In the genomic region with DNA sequence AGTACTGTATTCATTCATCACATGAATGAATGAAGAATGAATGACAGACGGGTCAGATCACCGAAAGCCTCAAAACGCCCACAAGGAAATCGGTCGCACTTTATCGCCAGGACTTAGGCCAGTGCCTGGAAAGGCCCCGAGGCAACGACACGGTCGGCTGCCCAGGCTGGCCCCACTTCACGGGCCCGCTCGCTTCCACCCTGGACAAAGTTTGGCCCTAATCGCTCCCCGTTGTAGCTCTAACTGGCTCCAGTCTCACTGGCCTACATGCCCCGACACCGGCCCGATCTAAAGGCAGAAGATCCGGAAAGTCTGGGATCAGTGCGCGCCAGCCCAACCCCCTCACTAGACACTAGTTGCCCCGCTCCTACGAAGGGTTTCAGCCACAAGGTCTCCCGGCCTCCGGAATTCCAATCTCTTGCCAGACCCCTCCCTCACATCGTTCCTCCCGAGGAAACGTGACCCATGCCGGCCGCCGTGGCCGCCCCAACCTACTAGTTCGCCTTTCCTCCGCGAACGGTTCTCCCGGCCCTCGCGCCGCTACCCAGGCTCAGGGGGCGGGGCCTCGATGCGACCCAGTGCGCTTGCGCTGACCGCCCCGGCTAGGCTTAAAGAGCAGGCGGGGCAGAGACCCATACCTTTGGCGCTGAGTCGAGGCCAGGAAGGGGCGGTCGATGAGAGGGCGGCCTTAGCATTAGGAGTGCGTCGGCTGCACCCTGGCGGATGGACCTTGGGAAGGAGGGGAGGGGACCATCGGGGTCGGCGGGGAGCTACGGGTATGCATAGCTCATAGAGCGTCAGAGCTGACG, we compare ENCODE assay signal across 7 cellular contexts. TPM values are rescaled to one million over a fixed set of nuclear protein-coding genes. Genes with fewer than 3 reads are reported as not detected.
DNase-seq lines count a peak whose midpoint lies in the region; ATAC-seq, FAIRE-seq and TF ChIP-seq lines count a peak whose summit lies in the region.

A gene (minus strand): TSS at position 575 of the 809 bp plus-strand sequence. CDS start 3,954 bp downstream, outside the sequence.
A gene (plus strand): TSS at position 637 of the 809 bp plus-strand sequence. CDS start 22,138 bp downstream, outside the sequence.

- peak within 1 kb of the TSS; percentile 53 for H3K4me3 ChIP-seq in hepatocyte

- H3K9me3 ChIP-seq in hepatocyte (ENCODE audit: low read depth): no peaks in the 10 kb centered on the region

- DNase-seq in GM18507 (ENCODE audit: extremely low spot score, insufficient read length, low read depth) (peak; percentile 98), NCI-H2029 (lab: John Stamatoyannopoulos, UW) (peak; percentile 96), T-helper 9 cell (peak; percentile 98), astrocyte of the hippocampus (ENCODE audit: low read depth, low spot score) (peak; percentile 99), hepatocyte (ENCODE audit: low spot score) (peak; percentile 98), renal cortical epithelial cell (ENCODE audit: low read depth) (peak; percentile 83)

- peak within 1 kb of the TSS; percentile 88 for H3K27ac ChIP-seq in hepatocyte

- no peaks in the 10 kb centered on the region for H3K36me3 ChIP-seq in hepatocyte (replicated peaks; ENCODE audit: insufficient read depth, low read depth)

- H3K9me2 ChIP-seq in hepatocyte (replicated peaks; ENCODE audit: insufficient read depth): no peaks in the 10 kb centered on the region

- H3K4me1 ChIP-seq in hepatocyte (ENCODE audit: insufficient read depth): peaks cover 11% of the 10 kb centered on the region

- peak within 1 kb of the TSS; percentile 88 for H3K4me2 ChIP-seq in hepatocyte

- H3K27me3 ChIP-seq in hepatocyte: no peaks in the 10 kb centered on the region

- WGBS in hepatocyte (ENCODE audit: low lambda C conversion rate, missing lambda C conversion rate): 1% methylated on average over 55 of the region's 62 CpGs

- TF ChIP-seq CTCF in hepatocyte (IDR thresholded peaks at IDR 0.05; ENCODE audit: poor library complexity): peak; percentile 55

- peak within 1 kb of the TSS; percentile 73 for H2AFZ ChIP-seq in hepatocyte

- ATAC-seq in HG02981 (IDR thresholded peaks at IDR 0.05; ENCODE audit: unreplicated experiment): peak; percentile 94

- peak; percentile 89 for FAIRE-seq in GM18507 (lab: Jason Lieb, UNC)

- peaks cover 8% of the 10 kb centered on the region for H3K79me2 ChIP-seq in hepatocyte

- no peaks in the 10 kb centered on the region for H4K20me1 ChIP-seq in hepatocyte (ENCODE audit: insufficient read depth, poor library complexity, severe bottlenecking)

RNA-seq across cellular contexts. Expression of the first gene that starts in this region (rescaled TPM):
- 41.2 and 46.2 TPM in 2 replicates for total RNA-seq in hepatocyte
- 45.2 and 54.7 TPM in 2 replicates for polyA plus RNA-seq in hepatocyte
- 86.7 and 89.2 TPM in 2 replicates for total RNA-seq in renal cortical epithelial cell

RNA-seq across cellular contexts. Expression of the second gene that starts in this region (rescaled TPM):
- 0.07 TPM in 1 of 2 replicates, not detected in the other for total RNA-seq in hepatocyte
- 0.42 and 1.9 TPM in 2 replicates for polyA plus RNA-seq in hepatocyte
- 0.05 TPM in 1 of 2 replicates, not detected in the other for total RNA-seq in renal cortical epithelial cell

Comparison
In these comparisons a context has a peak if more than half of its experiments do, and no peak if none do; other contexts are left out.
1. Peak in every context shown above with its lines: DNase-seq, ATAC-seq, H3K4me3 ChIP-seq and H3K27ac ChIP-seq.